Comparison of ENCODE assay signal across 1 cellular context in genomic region chr10:4343091-4343490, GRCh38.
TF ChIP-seq lines count a peak whose summit lies in the region.

No MANE protein-coding gene starts in this region.

TF ChIP-seq in HCT116, 20 proteins besides CTCF, POLR2A, EP300 and RAD21 (continued from another document):
- TF ChIP-seq REST (IDR thresholded peaks at IDR 0.05; ENCODE audit: low read depth) (no peak), CEBPB (IDR thresholded peaks at IDR 0.05; ENCODE audit: low read depth) (no peak)
